Comparison of ENCODE assay signal across 13 cellular contexts in the genomic region with DNA sequence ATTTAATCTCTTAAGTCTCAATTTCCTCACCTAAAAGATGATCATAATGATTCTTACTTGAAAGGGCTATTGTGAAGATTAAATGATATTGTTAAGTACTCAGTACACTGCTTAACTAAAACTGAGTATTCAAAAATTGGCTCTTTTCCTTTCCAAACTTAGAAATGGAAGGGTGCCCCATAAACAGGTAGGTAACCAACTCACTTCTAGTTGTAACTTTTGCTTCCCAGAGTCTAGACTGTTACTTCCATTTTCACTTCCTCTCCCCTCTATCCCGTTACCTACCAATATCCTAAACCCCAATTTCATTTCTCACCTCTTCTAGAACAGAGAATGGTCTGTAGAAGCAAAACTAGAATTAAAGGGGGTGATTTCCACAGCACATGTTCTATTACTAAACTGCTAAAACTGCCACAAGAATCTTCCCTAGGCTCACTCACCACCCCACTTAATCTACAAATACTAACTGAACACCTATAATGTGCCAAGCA. TPM values are rescaled to one million over a fixed set of nuclear protein-coding genes. Genes with fewer than 3 reads are reported as not detected.
DNase-seq lines count a peak whose midpoint lies in the region; ATAC-seq lines count a peak whose summit lies in the region.
"Had no signal": no experiment of that assay in that cellular context is flagged by ENCODE, and none has a peak within 500 bp of the region (broad histone marks: within the 10 kb centered on the region; RNA-seq: fewer than 3 reads in every experiment).

No MANE protein-coding gene starts in this region.

- intact Hi-C loops in activated naive CD4-positive, alpha-beta T cell treated with anti-CD3 and anti-CD28 coated beads for 36 hours (cut with micrococcal nuclease) = loop anchor here (2.0 kb wide), 3 partner anchors 50 to 106 kb away; a partner anchor contains a TSS

- H3K36me3 Mint-ChIP-seq in central memory CD8-positive, alpha-beta T cell (ENCODE audit: insufficient read depth) = peaks cover 2% of the 10 kb centered on the region
- no peaks in the 10 kb centered on the region for H3K36me3 Mint-ChIP-seq in activated naive CD4-positive, alpha-beta T cell treated with anti-CD3 and anti-CD28 coated beads for 36 hours (ENCODE audit: low read depth)

- H3K27ac Mint-ChIP-seq in central memory CD8-positive, alpha-beta T cell (ENCODE audit: low read depth) = no peak overlapping the region
- no peak overlapping the region for H3K27ac Mint-ChIP-seq in activated naive CD4-positive, alpha-beta T cell treated with anti-CD3 and anti-CD28 coated beads for 36 hours
- H3K27ac Mint-ChIP-seq: activated T-helper 1 cell treated with anti-CD3 and anti-CD28 coated beads, Interleukin-12 subunit alpha, Interleukin-12 subunit beta, Interleukin-2, Interleukin-4 antibody, amounts not matched to agents 30 ng/mL and 10 ng/mL and 1 ng/mL, durations not matched to agents 14 hours and 24 hours and 36 hours had no signal

- DNase-seq in central memory CD8-positive, alpha-beta T cell (ENCODE audit: low spot score in 2 of 2) = no peak
- no peak for DNase-seq in A172 (ENCODE audit: low spot score)
- no peak for DNase-seq in activated naive CD4-positive, alpha-beta T cell treated with anti-CD3 and anti-CD28 coated beads for 36 hours
- DNase-seq in NCI-H146 (lab: John Stamatoyannopoulos, UW) = no peak
- DNase-seq in NCI-H1694 (lab: John Stamatoyannopoulos, UW) = no peak
- DNase-seq: C1 segment of cervical spinal cord, foreskin melanocyte, right lobe of liver had no signal

- H3K4me1 Mint-ChIP-seq in central memory CD8-positive, alpha-beta T cell = peaks cover 23% of the 10 kb centered on the region
- H3K4me1 Mint-ChIP-seq in activated naive CD4-positive, alpha-beta T cell treated with anti-CD3 and anti-CD28 coated beads for 36 hours (ENCODE audit: low read depth) = peaks cover 25% of the 10 kb centered on the region

- peak overlapping the region; percentile 56 for H3K4me3 ChIP-seq in GM08714 (ENCODE audit: low read length)
- H3K4me3 ChIP-seq: lung, right lobe of liver had no signal

- no peaks in the 10 kb centered on the region for H3K27me3 Mint-ChIP-seq in central memory CD8-positive, alpha-beta T cell
- H3K27me3 Mint-ChIP-seq in activated naive CD4-positive, alpha-beta T cell treated with anti-CD3 and anti-CD28 coated beads for 36 hours (ENCODE audit: low read depth) = no peaks in the 10 kb centered on the region

- H3K9me3 Mint-ChIP-seq in central memory CD8-positive, alpha-beta T cell = no peaks in the 10 kb centered on the region
- H3K9me3 Mint-ChIP-seq in activated naive CD4-positive, alpha-beta T cell treated with anti-CD3 and anti-CD28 coated beads for 36 hours = no peaks in the 10 kb centered on the region
- H3K9me3 Mint-ChIP-seq: activated T-helper 1 cell treated with anti-CD3 and anti-CD28 coated beads, Interleukin-12 subunit alpha, Interleukin-12 subunit beta, Interleukin-2, Interleukin-4 antibody, amounts not matched to agents 30 ng/mL and 10 ng/mL and 1 ng/mL, durations not matched to agents 14 hours and 24 hours and 36 hours had no signal

- CTCF ChIA-PET in activated naive CD4-positive, alpha-beta T cell treated with anti-CD3 and anti-CD28 coated beads for 36 hours (lab: Charles Lee) = interaction anchor here (0.6 to 12.0 kb wide), 9 partner anchors 8 to 749 kb away, joined by 3 to 138 read pairs (median 6); no protein-coding TSS in a partner anchor

- H3K4me3 Mint-ChIP-seq in central memory CD8-positive, alpha-beta T cell = no peak overlapping the region
- H3K4me3 Mint-ChIP-seq in activated naive CD4-positive, alpha-beta T cell treated with anti-CD3 and anti-CD28 coated beads for 36 hours = no peak overlapping the region
- H3K4me3 Mint-ChIP-seq: activated T-helper 1 cell treated with anti-CD3 and anti-CD28 coated beads, Interleukin-12 subunit alpha, Interleukin-12 subunit beta, Interleukin-2, Interleukin-4 antibody, amounts not matched to agents 30 ng/mL and 10 ng/mL and 1 ng/mL, durations not matched to agents 14 hours and 24 hours and 36 hours had no signal

- ATAC-seq in GM21367 (IDR thresholded peaks at IDR 0.05; ENCODE audit: unreplicated experiment) = peak; percentile 38
- peak; percentile 42 for ATAC-seq in HG03095 (IDR thresholded peaks at IDR 0.05; ENCODE audit: unreplicated experiment)
- peak; percentile 30 for ATAC-seq in central memory CD8-positive, alpha-beta T cell (replicated peaks; ENCODE audit: extremely low read depth, poor library complexity, severe bottlenecking)

RNA-seq across cellular contexts. Expression of a gene that starts 50.0 kb away (rescaled TPM):
- total RNA-seq in A172 (2014; rRNA removed; shearing (Covaris generic)) = 117 and 138 TPM in 2 replicates
- total RNA-seq in activated naive CD4-positive, alpha-beta T cell treated with anti-CD3 and anti-CD28 coated beads for 36 hours = 10 to 100 TPM; 36.6 to 36.8 TPM
